16 cellular contexts compared by ENCODE assay signal in genomic region chr11:111105566-111105965, GRCh38.
"Had no signal": no experiment of that assay in that cellular context is flagged by ENCODE, and none has a peak within 500 bp of the region (broad histone marks: within the 10 kb centered on the region; RNA-seq: fewer than 3 reads in every experiment).

No MANE protein-coding gene starts in this region.

- H3K4me3 ChIP-seq: pancreas, sigmoid colon, transverse colon had no signal

- H3K36me3 ChIP-seq: pancreas, sigmoid colon, transverse colon had no signal

- H3K9me3 ChIP-seq: pancreas, sigmoid colon, transverse colon had no signal

- DNase-seq: activated CD4-positive, alpha-beta T cell treated with anti-CD3 and anti-CD28 coated beads, Interleukin-2, amount 50 U/mL, for 48 hours; activated CD4-positive, CD25-positive, alpha-beta regulatory T cell treated with anti-CD3 and anti-CD28 coated beads, Interleukin-2, amount 50 U/mL, for 72 hours; activated naive CD4-positive, alpha-beta T cell treated with anti-CD3 and anti-CD28 coated beads for 36 hours; activated naive CD8-positive, alpha-beta T cell treated with anti-CD3 and anti-CD28 coated beads, Interleukin-2, amount 50 U/mL, for 24 hours; central memory CD4-positive, alpha-beta T cell; cortex of kidney; effector CD4-positive, alpha-beta T cell; hippocampal formation; left ventricle myocardium superior; naive thymus-derived CD8-positive, alpha-beta T cell; pancreas; sigmoid colon; stimulated activated CD4-positive, alpha-beta T cell treated with anti-CD3 and anti-CD28 coated beads, Interleukin-12 subunit alpha, Interleukin-12 subunit beta, amount 100 ng/mL, for 4 hours; stimulated activated CD4-positive, alpha-beta T cell treated with anti-CD3 and anti-CD28 coated beads, Interleukin-2, amount 100 ng/mL, for 24 hours; stimulated activated naive B cell treated with anti-CD40 and anti-IgM and Interleukin-4, amounts not matched to agents 10 μg/mL and 1 μg/mL and 100 μg/mL, for 72 hours; transverse colon had no signal

- H3K4me1 ChIP-seq: pancreas, sigmoid colon, transverse colon had no signal

- H3K27ac ChIP-seq: pancreas, sigmoid colon, transverse colon had no signal

- H3K27me3 ChIP-seq: sigmoid colon, transverse colon had no signal
